28 cellular contexts compared by ENCODE assay signal in the genomic region with DNA sequence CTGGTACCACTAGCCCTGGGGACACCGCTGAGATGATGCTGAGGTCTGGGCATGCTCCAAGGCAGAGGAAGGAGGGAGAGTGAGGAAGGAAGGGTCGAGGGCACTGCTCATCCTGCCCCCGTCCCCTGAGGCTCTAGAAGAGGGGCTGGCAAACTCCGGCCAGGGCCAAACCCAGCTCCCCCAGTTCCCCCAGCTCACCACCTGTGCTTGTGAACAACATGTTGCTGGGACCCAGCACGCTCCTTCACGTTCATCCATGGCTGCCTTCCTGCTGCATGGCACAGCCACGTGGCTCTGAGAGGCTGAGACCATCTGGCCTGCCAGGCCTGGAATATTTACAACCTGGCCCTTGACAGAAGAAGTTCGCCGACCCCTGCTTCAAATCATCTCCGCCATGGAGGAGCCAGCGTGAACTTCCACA.
"Had no signal": no experiment of that assay in that cellular context is flagged by ENCODE, and none has a peak within 500 bp of the region (broad histone marks: within the 10 kb centered on the region; RNA-seq: fewer than 3 reads in every experiment).

No MANE protein-coding gene starts in this region.

- ATAC-seq: activated CD4-positive, alpha-beta T cell treated with anti-CD3 and anti-CD28 coated beads for 36 hours; activated CD8-positive, alpha-beta memory T cell treated with anti-CD3 and anti-CD28 coated beads, Interleukin-2, amount 10 ng/mL, durations not matched to agents 7 days and 5 days; activated CD8-positive, alpha-beta T cell treated with anti-CD3 and anti-CD28 coated beads, Interleukin-2, amount 10 ng/mL, durations not matched to agents 7 days and 5 days; activated naive CD4-positive, alpha-beta T cell treated with anti-CD3 and anti-CD28 coated beads, Interleukin-2, amount 50 U/mL, for 72 hours; activated T-cell treated with anti-CD3 and anti-CD28 coated beads, Interleukin-2, amount 50 U/mL, for 72 hours; effector memory CD8-positive, alpha-beta T cell; gastrocnemius medialis; left colon; natural killer cell; stimulated activated naive B cell treated with anti-CD40 and anti-IgM and Interleukin-4, amounts not matched to agents 10 μg/mL and 1 μg/mL and 100 μg/mL, for 72 hours; T-cell; upper lobe of right lung had no signal

- H3K4me1 ChIP-seq: breast epithelium, gastrocnemius medialis, prostate gland, right atrium auricular region, stomach, tibial artery, upper lobe of right lung had no signal

- H3K4me3 ChIP-seq: breast epithelium, coronary artery, gastrocnemius medialis, lung, ovary, prostate gland, right atrium auricular region, smooth muscle cell, stomach, tibial artery, upper lobe of right lung had no signal

- H3K36me3 ChIP-seq: breast epithelium, gastrocnemius medialis, ovary, prostate gland, right atrium auricular region, stomach, tibial artery, upper lobe of right lung had no signal

- DNase-seq: activated CD4-positive, alpha-beta T cell treated with anti-CD3 and anti-CD28 coated beads for 36 hours; activated CD4-positive, CD25-positive, alpha-beta regulatory T cell; activated CD8-positive, alpha-beta memory T cell treated with anti-CD3 and anti-CD28 coated beads, Interleukin-2, amount 10 ng/mL, durations not matched to agents 7 days and 5 days; activated CD8-positive, alpha-beta T cell treated with anti-CD3 and anti-CD28 coated beads, Interleukin-2, amount 10 ng/mL, durations not matched to agents 7 days and 5 days; activated naive CD4-positive, alpha-beta T cell; activated T-cell treated with anti-CD3 and anti-CD28 coated beads, Interleukin-2, amount 50 U/mL, for 72 hours; central memory CD4-positive, alpha-beta T cell; effector memory CD8-positive, alpha-beta T cell; erythroblast; gastrocnemius medialis; head of caudate nucleus; hippocampal formation; left colon; natural killer cell; ovary; stimulated activated CD4-positive, alpha-beta T cell treated with anti-CD3 and anti-CD28 coated beads, Interleukin-2, amount 100 ng/mL, for 24 hours; stimulated activated naive B cell treated with anti-CD40 and anti-IgM and Interleukin-4, amounts not matched to agents 10 μg/mL and 1 μg/mL and 100 μg/mL, for 72 hours; stomach; T-cell; tibial artery; upper lobe of right lung had no signal

- H3K9me3 ChIP-seq: breast epithelium, gastrocnemius medialis, ovary, prostate gland, right atrium auricular region, stomach, tibial artery, upper lobe of right lung had no signal

- H3K27ac ChIP-seq: breast epithelium, coronary artery, gastrocnemius medialis, ovary, prostate gland, right atrium auricular region, stomach, tibial artery, upper lobe of right lung had no signal

- H3K27me3 ChIP-seq: ovary, right atrium auricular region had no signal
